Comparison of ENCODE assay signal across 8 cellular contexts in genomic region chr6:133951881-133952814, GRCh38. TPM values are rescaled to one million over a fixed set of nuclear protein-coding genes. Genes with fewer than 3 reads are reported as not detected.
A peak's percentile ranks its signal among the peaks of the same experiment; 100 is the strongest.
DNase-seq lines count a peak whose midpoint lies in the region; ATAC-seq and TF ChIP-seq lines count a peak whose summit lies in the region.

No MANE protein-coding gene starts in this region.

- H3K27me3 ChIP-seq in BE2C, result no peaks in the 10 kb centered on the region
- no peaks in the 10 kb centered on the region for H3K27me3 ChIP-seq in effector memory CD4-positive, alpha-beta T cell (replicated peaks; ENCODE audit: control insufficient read depth, insufficient read depth, low read length, poor library complexity, severe bottlenecking)

- no peaks in the 10 kb centered on the region for H3K27me3 Mint-ChIP-seq in activated CD8-positive, alpha-beta T cell treated with anti-CD3 and anti-CD28 coated beads for 36 hours

- no peaks in the 10 kb centered on the region for H3K9me3 ChIP-seq in BE2C
- H3K9me3 ChIP-seq in effector memory CD4-positive, alpha-beta T cell (ENCODE audit: control insufficient read depth, low read length), result no peaks in the 10 kb centered on the region

- peak; percentile 32; the same call in 1 of the 2 replicates for TF ChIP-seq CTCF in BE2C (IDR thresholded peaks at IDR 0.05; ENCODE audit: low read depth, low read length)
- peak; percentile 56 for TF ChIP-seq CTCF in activated CD8-positive, alpha-beta T cell treated with anti-CD3 and anti-CD28 coated beads for 36 hours (IDR thresholded peaks at IDR 0.05)

- CTCF ChIA-PET in activated CD8-positive, alpha-beta T cell treated with anti-CD3 and anti-CD28 coated beads for 36 hours (lab: Charles Lee), result interaction anchor here (0.7 to 5.8 kb wide), 8 partner anchors 10 to 145 kb away, joined by 3 to 40 read pairs (median 4); no protein-coding TSS in a partner anchor

- no peaks in the 10 kb centered on the region for H3K36me3 ChIP-seq in BE2C
- no peaks in the 10 kb centered on the region for H3K36me3 ChIP-seq in effector memory CD4-positive, alpha-beta T cell (ENCODE audit: control insufficient read depth, insufficient read depth, low read length)

- peak overlapping the region; percentile 73 for H3K27ac ChIP-seq in effector memory CD4-positive, alpha-beta T cell (ENCODE audit: insufficient read depth, low read length, poor library complexity, severe bottlenecking)

- POLR2A ChIA-PET in activated CD8-positive, alpha-beta T cell treated with anti-CD3 and anti-CD28 coated beads for 36 hours (lab: Charles Lee), result interaction anchor here (0.6 to 1.6 kb wide), 6 partner anchors 9 to 1685 kb away, joined by 3 to 9 read pairs (median 4); no protein-coding TSS in a partner anchor

- peak; percentile 76 for ATAC-seq in GM18907 (IDR thresholded peaks at IDR 0.05; ENCODE audit: unreplicated experiment)
- peak; percentile 73 for ATAC-seq in HG03135 (IDR thresholded peaks at IDR 0.05; ENCODE audit: unreplicated experiment)
- peak; percentile 58 for ATAC-seq in activated CD8-positive, alpha-beta T cell treated with anti-CD3 and anti-CD28 coated beads for 36 hours

- peak overlapping the region; percentile 89 for H3K4me3 ChIP-seq in BE2C (ENCODE audit: low read depth, low read length)
- H3K4me3 ChIP-seq in effector memory CD4-positive, alpha-beta T cell (ENCODE audit: insufficient read depth, low read depth, low read length, poor library complexity, severe bottlenecking), result peak overlapping the region; percentile 92

- peak; percentile 75 for DNase-seq in BE2C
- peak; percentile 80 for DNase-seq in NCI-H748 (lab: John Stamatoyannopoulos, UW; ENCODE audit: unreplicated experiment)
- peak; percentile 71 for DNase-seq in activated CD8-positive, alpha-beta T cell treated with anti-CD3 and anti-CD28 coated beads for 36 hours
- DNase-seq in effector memory CD4-positive, alpha-beta T cell, result peak; percentile 17 to 49 (median 21)
- DNase-seq in lung microvascular endothelial cell (ENCODE audit: low read depth in 2 of 2), result peak; percentile 80 to 82
- peak; percentile 4 for DNase-seq in stimulated activated CD8-positive, alpha-beta memory T cell treated with anti-CD3 and anti-CD28 coated beads, Interleukin-15, amount 100 ng/mL, for 1 hour (ENCODE audit: low read depth)

- intact Hi-C loops in activated CD8-positive, alpha-beta T cell treated with anti-CD3 and anti-CD28 coated beads for 36 hours (cut with micrococcal nuclease), result no loop called here

- H3K4me1 ChIP-seq in BE2C, result peaks cover 18% of the 10 kb centered on the region
- H3K4me1 ChIP-seq in effector memory CD4-positive, alpha-beta T cell (ENCODE audit: control insufficient read depth, insufficient read depth, low read length, poor library complexity, severe bottlenecking), result peaks cover 3% of the 10 kb centered on the region

- peaks cover 2% of the 10 kb centered on the region for H3K36me3 Mint-ChIP-seq in activated CD8-positive, alpha-beta T cell treated with anti-CD3 and anti-CD28 coated beads for 36 hours (ENCODE audit: low read depth)

- peak overlapping the region; percentile 92 for H3K4me3 Mint-ChIP-seq in activated CD8-positive, alpha-beta T cell treated with anti-CD3 and anti-CD28 coated beads for 36 hours

- no peaks in the 10 kb centered on the region for H3K9me3 Mint-ChIP-seq in activated CD8-positive, alpha-beta T cell treated with anti-CD3 and anti-CD28 coated beads for 36 hours

- H3K4me1 Mint-ChIP-seq in activated CD8-positive, alpha-beta T cell treated with anti-CD3 and anti-CD28 coated beads for 36 hours (ENCODE audit: low read depth), result peaks cover 33% of the 10 kb centered on the region

- H3K27ac Mint-ChIP-seq in activated CD8-positive, alpha-beta T cell treated with anti-CD3 and anti-CD28 coated beads for 36 hours, result peak overlapping the region; percentile 96

RNA-seq across cellular contexts. Expression of gene TBPL1, which starts 0.9 kb away (rescaled TPM):
- polyA plus RNA-seq in BE2C (2012; ENCODE audit: insufficient read depth, insufficient read length, low read depth), result 63.0 TPM
- total RNA-seq in activated CD8-positive, alpha-beta T cell treated with anti-CD3 and anti-CD28 coated beads for 36 hours, result 10 to 100 TPM; 30.9 to 37.8 TPM
- total RNA-seq in lung microvascular endothelial cell, result 13.3 and 34.3 TPM in 2 replicates

Comparison
In these comparisons a context has a peak if more than half of its experiments do, and no peak if none do; other contexts are left out.
1. Peak in every context shown above with its lines: DNase-seq, ATAC-seq, H3K4me3 ChIP-seq and H3K27ac ChIP-seq.
2. DNase-seq: peak in every context shown above with its lines; median percentile 81 in lung microvascular endothelial cell; 80 in NCI-H748; 75 in BE2C; 71 in activated CD8-positive, alpha-beta T cell treated with anti-CD3 and anti-CD28 coated beads for 36 hours; 21 in effector memory CD4-positive, alpha-beta T cell; 4 in stimulated activated CD8-positive, alpha-beta memory T cell treated with anti-CD3 and anti-CD28 coated beads, Interleukin-15, amount 100 ng/mL, for 1 hour.